8 cellular contexts compared by ENCODE assay signal in genomic region chr20:64256282-64256947, GRCh38. TPM values are rescaled to one million over a fixed set of nuclear protein-coding genes. Genes with fewer than 3 reads are reported as not detected.
A peak's percentile ranks its signal among the peaks of the same experiment; 100 is the strongest.
DNase-seq lines count a peak whose midpoint lies in the region; ATAC-seq and TF ChIP-seq lines count a peak whose summit lies in the region.

No MANE protein-coding gene starts in this region.

- TF ChIP-seq CTCF in NB4 (IDR thresholded peaks at IDR 0.05; ENCODE audit: low read depth, low read length) (no peak), neural cell (IDR thresholded peaks at IDR 0.05; ENCODE audit: poor library complexity, severe bottlenecking) (no peak)

- peaks cover 4 to 15% of the 10 kb centered on the region in 2 donors for H3K27me3 Mint-ChIP-seq in effector memory CD8-positive, alpha-beta T cell

- H3K36me3 Mint-ChIP-seq in effector memory CD8-positive, alpha-beta T cell (ENCODE audit: insufficient read depth): peaks cover 27% of the 10 kb centered on the region

- ATAC-seq in effector memory CD8-positive, alpha-beta T cell (replicated peaks): no peak
- ATAC-seq in GM18505 (IDR thresholded peaks at IDR 0.05; ENCODE audit: unreplicated experiment) (no peak), GM21576 (IDR thresholded peaks at IDR 0.05; ENCODE audit: unreplicated experiment) (no peak), GM21367 (IDR thresholded peaks at IDR 0.05; ENCODE audit: unreplicated experiment) (no peak)

- TF ChIP-seq EP300 in neural cell (conservative IDR thresholded peaks at IDR 0.05; ENCODE audit: poor library complexity, severe bottlenecking): no peak

- no peak for TF ChIP-seq POLR2A in NB4 (IDR thresholded peaks at IDR 0.05; ENCODE audit: extremely low read depth, insufficient read length)
- no peak for TF ChIP-seq POLR2A in GM18505 (IDR thresholded peaks at IDR 0.05; ENCODE audit: borderline replicate concordance, extremely low read depth, insufficient read depth, insufficient read length)

- H3K27me3 ChIP-seq in neural cell (ENCODE audit: insufficient read depth, low read depth, low read length): no peaks in the 10 kb centered on the region

- peak overlapping the region; percentile 78 for H3K4me3 ChIP-seq in NB4 (ENCODE audit: low read depth, low read length)
- H3K4me3 ChIP-seq in neural cell (ENCODE audit: low read length): peak overlapping the region; percentile 76

- no peaks in the 10 kb centered on the region for H3K9me2 ChIP-seq in neural cell (ENCODE audit: insufficient read depth, low read length)

- H3F3A ChIP-seq in neural cell (ENCODE audit: insufficient read depth, low read length, poor library complexity, severe bottlenecking): no peaks in the 10 kb centered on the region

- no peak for TF ChIP-seq RAD21 in neural cell (conservative IDR thresholded peaks at IDR 0.05)

- peak overlapping the region; percentile 95 to 97 for H3K4me3 Mint-ChIP-seq in effector memory CD8-positive, alpha-beta T cell

- peak overlapping the region; percentile 97 to 98 for H3K27ac Mint-ChIP-seq in effector memory CD8-positive, alpha-beta T cell

- H3K27ac ChIP-seq in neural cell (ENCODE audit: low read length): peak overlapping the region; percentile 69

- H3K9me3 ChIP-seq in neural cell (ENCODE audit: low read length): no peaks in the 10 kb centered on the region

- H3K9me3 Mint-ChIP-seq in effector memory CD8-positive, alpha-beta T cell: no peaks in the 10 kb centered on the region

- H3K4me1 Mint-ChIP-seq in effector memory CD8-positive, alpha-beta T cell (ENCODE audit: low read depth in 2 of 2): peaks cover 44 to 54% of the 10 kb centered on the region in 2 donors

- H3K79me2 ChIP-seq in neural cell (replicated peaks; ENCODE audit: insufficient read depth, low read length): peaks cover 50% of the 10 kb centered on the region

- H2AFZ ChIP-seq in neural cell (ENCODE audit: low read depth, low read length): no peak overlapping the region

- peaks cover 4% of the 10 kb centered on the region for H3K36me3 ChIP-seq in neural cell (ENCODE audit: insufficient read depth, low read length)

- H4K20me1 ChIP-seq in neural cell (ENCODE audit: insufficient read depth): no peaks in the 10 kb centered on the region

- H3K4me2 ChIP-seq in neural cell (ENCODE audit: low read length): peak overlapping the region; percentile 93

- peak overlapping the region; percentile 84 for H3K9ac ChIP-seq in neural cell (ENCODE audit: low read length)

- DNase-seq in CD1c-positive myeloid dendritic cell (ENCODE audit: extremely low spot score): peak; percentile 5
- DNase-seq in NB4 (ENCODE audit: low read depth): no peak
- no peak for DNase-seq in effector memory CD8-positive, alpha-beta T cell
- no peak for DNase-seq in NCI-H2107 (lab: John Stamatoyannopoulos, UW)

TF ChIP-seq in neural cell, 6 proteins besides CTCF, POLR2A, EP300 and RAD21:
- TF ChIP-seq MXI1 (conservative IDR thresholded peaks at IDR 0.05; ENCODE audit: poor library complexity, severe bottlenecking): no peak
- TF ChIP-seq EZH2 (IDR thresholded peaks at IDR 0.05; ENCODE audit: borderline replicate concordance, insufficient read depth, low read length, poor library complexity, severe bottlenecking): no peak
- TF ChIP-seq POLR2AphosphoS5 (IDR thresholded peaks at IDR 0.05): no peak
- no peak for TF ChIP-seq SMC3 (conservative IDR thresholded peaks at IDR 0.05; ENCODE audit: poor library complexity)
- no peak for TF ChIP-seq REST (IDR thresholded peaks at IDR 0.05; ENCODE audit: borderline replicate concordance)
- no peak for TF ChIP-seq TAF1 (IDR thresholded peaks at IDR 0.05; ENCODE audit: low read depth)

RNA-seq across cellular contexts. Expression of gene PCMTD2, which starts 0.9 kb away (rescaled TPM):
- 267 and 270 TPM in 2 replicates for polyA plus RNA-seq in neural cell
- 208 and 238 TPM in 2 replicates for polyA minus RNA-seq in neural cell
